In genomic region chr12:49664591-49665146, GRCh38 we compare ENCODE assay signal across 9 cellular contexts. TPM values are rescaled to one million over a fixed set of nuclear protein-coding genes. Genes with fewer than 3 reads are reported as not detected.
DNase-seq lines count a peak whose midpoint lies in the region; ATAC-seq and TF ChIP-seq lines count a peak whose summit lies in the region.
"Had no signal": no experiment of that assay in that cellular context is flagged by ENCODE, and none has a peak within 500 bp of the region (broad histone marks: within the 10 kb centered on the region; RNA-seq: fewer than 3 reads in every experiment).

No MANE protein-coding gene starts in this region.

- H3K9ac ChIP-seq in parathyroid adenoma = no peak overlapping the region

- H3K36me3 ChIP-seq in parathyroid adenoma (ENCODE audit: control insufficient read depth, insufficient read depth, low read length) = no peaks in the 10 kb centered on the region

- TF ChIP-seq CTCF in parathyroid adenoma (IDR thresholded peaks at IDR 0.05) = no peak

- peak; percentile 49 for ATAC-seq in HG03103 (IDR thresholded peaks at IDR 0.05; ENCODE audit: low read depth, unreplicated experiment)

- H3K9me3 ChIP-seq in parathyroid adenoma (ENCODE audit: control insufficient read depth, low read length) = no peaks in the 10 kb centered on the region

- H2AFZ ChIP-seq in parathyroid adenoma = no peak overlapping the region

- no peaks in the 10 kb centered on the region for H3K27me3 ChIP-seq in parathyroid adenoma (ENCODE audit: control insufficient read depth, insufficient read depth, low read length)

- DNase-seq in NCI-H1417 (lab: John Stamatoyannopoulos, UW) (peak in 2 of 3 experiments; percentile 38 to 68), NCI-H1417 treated with DMSO at 0.1 percent for 48 hours (lab: John Stamatoyannopoulos, UW) (no peak), astrocyte of the hippocampus (ENCODE audit: low read depth, low spot score) (peak; percentile 16), H4 (ENCODE audit: low spot score) (no peak), HCEC 1CT (no peak), epidermal melanocyte (ENCODE audit: insufficient read length, low spot score) (no peak)

- no peaks in the 10 kb centered on the region for H3K79me2 ChIP-seq in parathyroid adenoma

- H3K4me1 ChIP-seq in parathyroid adenoma = no peaks in the 10 kb centered on the region

- H3K4me2 ChIP-seq in parathyroid adenoma (ENCODE audit: low read length) = no peak overlapping the region

- H3K27ac ChIP-seq in parathyroid adenoma = peak overlapping the region; percentile 22
- H3K27ac ChIP-seq: 22Rv1 had no signal

- H3K4me3 ChIP-seq in parathyroid adenoma (ENCODE audit: low read depth, low read length) = no peak overlapping the region

RNA-seq across cellular contexts. Expression of gene PRPF40B, which starts 41.3 kb away (rescaled TPM):
- total RNA-seq in H4 (2014; rRNA removed; shearing (Covaris generic)) = 5.8 and 9.8 TPM in 2 replicates

RNA-seq across cellular contexts. Expression of gene FMNL3, which starts 42.5 kb away (rescaled TPM):
- 9.1 and 10.6 TPM in 2 replicates for total RNA-seq in H4 (2014; rRNA removed; shearing (Covaris generic))

RNA-seq across cellular contexts. Expression of gene FAM186B, which starts 59.2 kb away (rescaled TPM):
- total RNA-seq in H4 (2014; rRNA removed; shearing (Covaris generic)) = 0.39 and 3.8 TPM in 2 replicates

Comparison
In these comparisons a context has a peak if more than half of its experiments do, and no peak if none do; other contexts are left out.
1. DNase-seq: peak in NCI-H1417 (2 of 3) and astrocyte of the hippocampus (single experiment); none in NCI-H1417 treated with DMSO at 0.1 percent for 48 hours (single experiment), H4 (single experiment), HCEC 1CT (single experiment) and epidermal melanocyte (single experiment).